ENCODE assay signal across 18 cellular contexts in genomic region chr16:84292032-84292431, GRCh38. TPM values are rescaled to one million over a fixed set of nuclear protein-coding genes. Genes with fewer than 3 reads are reported as not detected.
DNase-seq lines count a peak whose midpoint lies in the region; ATAC-seq lines count a peak whose summit lies in the region.
"Had no signal": no experiment of that assay in that cellular context is flagged by ENCODE, and none has a peak within 500 bp of the region (broad histone marks: within the 10 kb centered on the region; RNA-seq: fewer than 3 reads in every experiment).

No MANE protein-coding gene starts in this region.

- no peaks in the 10 kb centered on the region for H3K27me3 ChIP-seq in SJSA1 (replicated peaks)
- H3K27me3 ChIP-seq in muscle layer of colon (ENCODE audit: control insufficient read depth in 1 of 2, insufficient read depth in 2 of 2, low read length in 2 of 2), result no peaks in the 10 kb centered on the region

- H3K27ac ChIP-seq in SJSA1 (no peak overlapping the region), muscle layer of colon (ENCODE audit: low read depth, low read length) (peak overlapping the region; percentile 70)
- H3K27ac ChIP-seq: C4-2B, heart right ventricle had no signal

- peaks cover 2% of the 10 kb centered on the region; the same call in 1 of the 2 replicates for H3K36me3 ChIP-seq in SJSA1
- H3K36me3 ChIP-seq in muscle layer of colon (ENCODE audit: insufficient read depth, low read length), result no peaks in the 10 kb centered on the region
- H3K36me3 ChIP-seq: heart right ventricle had no signal

- H3K9ac ChIP-seq in muscle layer of colon (ENCODE audit: low read length), result no peak overlapping the region
- H3K9ac ChIP-seq: SK-N-SH had no signal

- H3K4me1 ChIP-seq in SJSA1 (replicated peaks) (peaks cover 62% of the 10 kb centered on the region), muscle layer of colon (ENCODE audit: insufficient read depth, low read length) (peaks cover 40% of the 10 kb centered on the region)

- H3K4me3 ChIP-seq in SJSA1, result no peak overlapping the region
- H3K4me3 ChIP-seq in muscle layer of colon (ENCODE audit: low read depth in 1 of 2, low read length in 2 of 2), result no peak overlapping the region
- H3K4me3 ChIP-seq: heart right ventricle had no signal

- ATAC-seq in GM21576 (IDR thresholded peaks at IDR 0.05; ENCODE audit: unreplicated experiment), result no peak
- ATAC-seq: heart right ventricle; stimulated activated memory B cell treated with anti-CD40 and anti-IgM and Interleukin-4, amounts not matched to agents 10 μg/mL and 1 μg/mL and 100 μg/mL, for 72 hours had no signal

- DNase-seq in EH (ENCODE audit: low read depth) (peak; percentile 66), NCI-H1092 (lab: John Stamatoyannopoulos, UW) (peak; percentile 63), SJSA1 (ENCODE audit: low read depth in 1 of 2, low spot score in 2 of 2) (peak; percentile 83 to 89), LoVo (ENCODE audit: low spot score) (no peak), HUDEP-2 (lab: John Stamatoyannopoulos, UW; ENCODE audit: unreplicated experiment in 76 of 76) (no peak)
- DNase-seq: activated naive CD4-positive, alpha-beta T cell treated with anti-CD3 and anti-CD28 coated beads, Interleukin-2, amount 50 U/mL, for 16 hours; H9; heart right ventricle; MV-4-11; SK-N-SH; stimulated activated CD4-positive, alpha-beta T cell treated with anti-CD3 and anti-CD28 coated beads, Interleukin-4, amount 100 ng/mL, for 4 hours had no signal

- no peaks in the 10 kb centered on the region for H3K9me3 ChIP-seq in SJSA1 (replicated peaks)
- H3K9me3 ChIP-seq in muscle layer of colon (ENCODE audit: low read length), result no peaks in the 10 kb centered on the region
- H3K9me3 ChIP-seq: SK-N-SH had no signal

RNA-seq across cellular contexts. Expression of gene WFDC1, which starts 2.6 kb away (rescaled TPM):
- 125 and 143 TPM in 2 replicates for total RNA-seq in SJSA1 (2014; rRNA removed; shearing (Covaris generic))
- total RNA-seq: endothelial cell of umbilical vein, G401 had no signal

RNA-seq across cellular contexts. Expression of gene KCNG4, which starts 52.2 kb away (rescaled TPM):
- total RNA-seq in SJSA1 (2014; rRNA removed; shearing (Covaris generic)), result not detected in 2 replicates
- total RNA-seq: cardiac septum, endothelial cell of umbilical vein, G401, H9, heart right ventricle had no signal

Comparison
In these comparisons a context has a peak if more than half of its experiments do, and no peak if none do; other contexts are left out.
1. DNase-seq: peak in EH (single experiment), NCI-H1092 (single experiment) and SJSA1 (2 of 2); none in LoVo (single experiment) and HUDEP-2 (0 of 76).